In genomic region chr12:3367750-3368444, GRCh38 we compare ENCODE assay signal across 24 cellular contexts.
"Had no signal": no experiment of that assay in that cellular context is flagged by ENCODE, and none has a peak within 500 bp of the region (broad histone marks: within the 10 kb centered on the region; RNA-seq: fewer than 3 reads in every experiment).

No MANE protein-coding gene starts in this region.

- H2AFZ ChIP-seq: hepatocyte, parathyroid adenoma had no signal

- H3K4me1 ChIP-seq: psoas muscle had no signal

- H3K9me3 ChIP-seq: heart right ventricle, lower lobe of right lung, psoas muscle, right atrium auricular region, right lobe of liver, tibial nerve had no signal

- FAIRE-seq: keratinocyte had no signal

- H3K36me3 ChIP-seq: heart right ventricle, lower lobe of right lung, right atrium auricular region, right lobe of liver, tibial nerve had no signal

- H3K27me3 ChIP-seq: right lobe of liver had no signal

- ATAC-seq: left cardiac atrium; left lobe of liver; lower lobe of right lung; naive thymus-derived CD8-positive, alpha-beta T cell; psoas muscle; right lobe of liver; stimulated activated memory B cell treated with anti-CD40 and anti-IgM and Interleukin-4, amounts not matched to agents 10 μg/mL and 1 μg/mL and 100 μg/mL, for 72 hours; stimulated activated naive CD8-positive, alpha-beta T cell treated with anti-CD3 and anti-CD28 coated beads, Interleukin-15, amount 100 ng/mL, for 72 hours had no signal

- DNase-seq: heart right ventricle; kidney glomerular epithelial cell; left cardiac atrium; lower lobe of right lung; mammary epithelial cell; mesenchymal stem cell; naive thymus-derived CD8-positive, alpha-beta T cell; psoas muscle; right lobe of liver; stimulated activated CD4-positive, alpha-beta T cell treated with anti-CD3 and anti-CD28 coated beads, Interleukin-1b, Interleukin-23, amount 100 ng/mL, for 48 hours; stimulated activated CD4-positive, alpha-beta T cell treated with anti-CD3 and anti-CD28 coated beads, Interleukin-2, amount 100 ng/mL, for 48 hours; stimulated activated CD4-positive, alpha-beta T cell treated with anti-CD3 and anti-CD28 coated beads, Interleukin-4, amount 100 ng/mL, for 4 hours; stimulated activated CD8-positive, alpha-beta memory T cell treated with anti-CD3 and anti-CD28 coated beads, Interleukin-4, amount 100 ng/mL, for 48 hours; stimulated activated naive CD4-positive, alpha-beta T cell treated with Interleukin-2 at 50 U/mL for 16 hours; stimulated activated naive CD8-positive, alpha-beta T cell treated with anti-CD3 and anti-CD28 coated beads, Interleukin-15, amount 100 ng/mL, for 72 hours; substantia nigra had no signal

- H3K4me2 ChIP-seq: hepatocyte, smooth muscle cell had no signal

- H3K4me3 ChIP-seq: heart right ventricle, hepatocyte, lower lobe of right lung, psoas muscle, right atrium auricular region, right lobe of liver, smooth muscle cell, tibial nerve had no signal

- H3K79me2 ChIP-seq: hepatocyte, parathyroid adenoma had no signal

- H3K27ac ChIP-seq: heart right ventricle, hepatocyte, lower lobe of right lung, parathyroid adenoma, psoas muscle, right atrium auricular region, right lobe of liver, tibial nerve had no signal
